In genomic region chr10:121732676-121733445, GRCh38 we compare ENCODE assay signal across 26 cellular contexts.
DNase-seq lines count a peak whose midpoint lies in the region; ATAC-seq and TF ChIP-seq lines count a peak whose summit lies in the region.
"Had no signal": no experiment of that assay in that cellular context is flagged by ENCODE, and none has a peak within 500 bp of the region (broad histone marks: within the 10 kb centered on the region; RNA-seq: fewer than 3 reads in every experiment).

No MANE protein-coding gene starts in this region.

- ATAC-seq in HG02678 (IDR thresholded peaks at IDR 0.05; ENCODE audit: unreplicated experiment): no peak
- ATAC-seq: HepG2; stimulated activated naive CD8-positive, alpha-beta T cell treated with anti-CD3 and anti-CD28 coated beads, Interleukin-15, Interleukin-2, amounts not matched to agents 100 U/mL and 50 U/mL, for 24 hours; T-helper 17 cell had no signal

- H3K36me3 ChIP-seq in SJCRH30 (no peaks in the 10 kb centered on the region), BE2C (no peaks in the 10 kb centered on the region)
- H3K36me3 ChIP-seq: SJSA1, tibial artery had no signal

- intact Hi-C loops in posterior vena cava (cut with DNase I): loop anchor here in 1 of 2 donors (10.0 kb wide), 1 partner anchor 118 kb away; no protein-coding TSS in a partner anchor

- H3K4me1 ChIP-seq in SJCRH30: peaks cover 7% of the 10 kb centered on the region; the same call in 1 of the 2 replicates
- peaks cover 14% of the 10 kb centered on the region for H3K4me1 ChIP-seq in BE2C
- H3K4me1 ChIP-seq: SJSA1 had no signal

- H3K27me3 ChIP-seq in SJCRH30 (no peaks in the 10 kb centered on the region), BE2C (peaks cover 8% of the 10 kb centered on the region; the same call in 1 of the 2 replicates)
- H3K27me3 ChIP-seq: SJSA1 had no signal

- H3K4me3 ChIP-seq in SJCRH30 (no peak overlapping the region), BE2C (ENCODE audit: low read depth, low read length) (no peak overlapping the region)
- H3K4me3 ChIP-seq: GM23248, PC-9, SJSA1, tibial artery had no signal

- no peaks in the 10 kb centered on the region for H3K9me3 ChIP-seq in SJCRH30 (replicated peaks)
- no peaks in the 10 kb centered on the region for H3K9me3 ChIP-seq in BE2C
- H3K9me3 ChIP-seq: SJSA1, tibial artery had no signal

- no peak for TF ChIP-seq CTCF in BE2C (IDR thresholded peaks at IDR 0.05; ENCODE audit: low read depth, low read length)

- DNase-seq in ELF-1 (ENCODE audit: low read depth, low spot score) (peak; percentile 65), NCI-H187 (lab: John Stamatoyannopoulos, UW) (peak; percentile 50 to 82), SJCRH30 (peak; percentile 37 to 51), islet precursor cell (peak; percentile 58), COLO829 (ENCODE audit: low spot score) (no peak), BE2C (no peak), posterior vena cava (ENCODE audit: low spot score) (no peak)
- DNase-seq: activated CD4-positive, alpha-beta T cell treated with anti-CD3 and anti-CD28 coated beads, Interleukin-2, amount 50 U/mL, for 48 hours; activated naive CD4-positive, alpha-beta T cell treated with anti-CD3 and anti-CD28 coated beads, Interleukin-2, amount 10 ng/mL, durations not matched to agents 7 days and 5 days; activated T-cell treated with anti-CD3 and anti-CD28 coated beads for 4 hours; CD4-positive, alpha-beta memory T cell; effector CD8-positive, alpha-beta T cell; mammary epithelial cell; naive B cell; NCI-H1436 treated with DMSO at 0.1 percent for 48 hours; NCI-H82; PC-9; stimulated activated CD4-positive, alpha-beta T cell treated with anti-CD3 and anti-CD28 coated beads, Interleukin-1b, Interleukin-23, amount 100 ng/mL, for 48 hours; stimulated activated naive CD8-positive, alpha-beta T cell treated with anti-CD3 and anti-CD28 coated beads, Interleukin-15, Interleukin-2, amounts not matched to agents 100 U/mL and 50 U/mL, for 24 hours; T-helper 17 cell; tibial artery had no signal

- H3K27ac ChIP-seq in SJCRH30: no peak overlapping the region
- H3K27ac ChIP-seq: GM23248, PC-9, SJSA1, tibial artery, VCaP had no signal

Comparison
In these comparisons a context has a peak if more than half of its experiments do, and no peak if none do; other contexts are left out.
1. DNase-seq: peak in ELF-1 (single experiment), NCI-H187 (2 of 2), SJCRH30 (2 of 2) and islet precursor cell (single experiment); none in COLO829 (single experiment), BE2C (single experiment) and posterior vena cava (single experiment).